Comparison of ENCODE assay signal across 1 cellular context in the genomic region with DNA sequence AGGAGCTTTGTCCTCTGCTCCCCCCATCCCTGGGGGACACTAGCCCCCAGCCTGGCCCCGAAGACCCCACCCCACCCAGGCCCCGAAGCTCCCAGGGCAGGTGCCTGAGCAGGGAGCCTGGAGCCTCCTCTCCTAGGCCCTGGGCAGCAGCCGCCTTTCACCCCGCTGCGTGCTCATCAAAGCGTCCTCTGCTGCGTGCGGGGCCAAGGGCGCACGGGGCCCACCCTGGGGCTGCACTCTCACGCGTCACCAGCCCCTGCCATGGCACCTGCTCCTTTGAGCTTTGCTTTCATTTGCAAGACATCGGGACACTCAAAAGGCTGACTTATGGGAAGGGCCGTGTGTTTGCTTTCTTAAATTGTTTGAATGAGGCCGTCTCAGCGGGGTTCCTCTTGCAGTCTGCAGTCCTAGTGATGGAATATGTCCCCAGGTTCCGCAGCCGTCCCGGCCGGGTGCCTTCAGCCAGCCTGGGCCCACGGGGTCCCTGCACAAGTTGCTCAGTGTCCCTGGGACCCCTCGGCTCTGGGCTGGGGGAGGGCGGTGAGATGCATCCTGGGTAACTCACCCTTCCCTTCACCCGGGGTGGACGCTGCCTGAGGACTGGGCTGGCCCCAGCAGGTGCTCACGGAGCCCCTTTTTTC.
A peak's percentile ranks its signal among the peaks of the same experiment; 100 is the strongest.
TF ChIP-seq lines count a peak whose summit lies in the region.

No MANE protein-coding gene starts in this region.

TF ChIP-seq in K562, 482 proteins besides CTCF, POLR2A, EP300 and RAD21:
- peak; percentile 44; the same call in 1 of the 2 replicates for TF ChIP-seq POLR2G (IDR thresholded peaks at IDR 0.05; ENCODE audit: low read depth, low read length)
- no peak for TF ChIP-seq SIN3B (IDR thresholded peaks at IDR 0.05; ENCODE audit: low read depth)
